Comparison of ENCODE assay signal across 18 cellular contexts in the genomic region with DNA sequence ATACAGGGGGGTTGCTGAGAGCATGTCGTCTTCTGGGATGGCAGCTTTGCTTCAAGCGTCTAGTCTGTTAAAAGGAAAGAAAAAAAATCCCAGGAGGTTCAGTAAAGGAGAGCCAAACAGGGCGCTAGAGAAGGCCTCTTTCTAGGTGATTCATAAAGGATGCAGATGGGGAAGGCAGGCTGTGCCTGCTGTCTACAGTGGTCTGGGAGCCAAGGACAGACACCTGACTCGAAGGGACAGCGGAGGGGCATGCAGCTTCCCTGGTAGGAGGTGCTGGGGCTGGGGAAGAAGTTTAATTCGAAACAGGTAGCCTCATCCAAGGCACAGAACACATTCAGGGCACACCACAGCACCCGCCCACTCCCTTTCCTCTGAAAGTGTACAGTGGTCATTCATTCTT. TPM values are rescaled to one million over a fixed set of nuclear protein-coding genes. Genes with fewer than 3 reads are reported as not detected.
A peak's percentile ranks its signal among the peaks of the same experiment; 100 is the strongest.
DNase-seq lines count a peak whose midpoint lies in the region; ATAC-seq and TF ChIP-seq lines count a peak whose summit lies in the region.
"Had no signal": no experiment of that assay in that cellular context is flagged by ENCODE, and none has a peak within 500 bp of the region (broad histone marks: within the 10 kb centered on the region; RNA-seq: fewer than 3 reads in every experiment).

No MANE protein-coding gene starts in this region.

- POLR2A ChIA-PET in activated CD8-positive, alpha-beta T cell treated with anti-CD3 and anti-CD28 coated beads for 36 hours (lab: Charles Lee): interaction anchor here (0.7 to 1.8 kb wide), 2 partner anchors 28 to 48 kb away, joined by 3 read pairs; no protein-coding TSS in a partner anchor
- POLR2A ChIA-PET in activated CD8-positive, alpha-beta T cell treated with anti-CD3 and anti-CD28 coated beads, Interleukin-2, amount 10 ng/mL, durations not matched to agents 7 days and 5 days (lab: Charles Lee): no interaction called here

- peak; percentile 19 for ATAC-seq in activated CD8-positive, alpha-beta T cell treated with anti-CD3 and anti-CD28 coated beads for 36 hours
- no peak for ATAC-seq in activated CD8-positive, alpha-beta T cell treated with anti-CD3 and anti-CD28 coated beads, Interleukin-2, amount 10 ng/mL, durations not matched to agents 7 days and 5 days
- ATAC-seq in effector memory CD8-positive, alpha-beta T cell (replicated peaks): no peak
- ATAC-seq in GM18873 (IDR thresholded peaks at IDR 0.05; ENCODE audit: low FRiP score, unreplicated experiment): no peak
- no peak for ATAC-seq in GM18870 (IDR thresholded peaks at IDR 0.05; ENCODE audit: unreplicated experiment)

- H3K9me3 Mint-ChIP-seq in activated CD8-positive, alpha-beta T cell treated with anti-CD3 and anti-CD28 coated beads for 36 hours: no peaks in the 10 kb centered on the region
- no peaks in the 10 kb centered on the region for H3K9me3 Mint-ChIP-seq in activated CD8-positive, alpha-beta T cell treated with anti-CD3 and anti-CD28 coated beads, Interleukin-2, amount 10 ng/mL, durations not matched to agents 7 days and 5 days (ENCODE audit: insufficient read depth)
- H3K9me3 Mint-ChIP-seq in effector memory CD8-positive, alpha-beta T cell: no peaks in the 10 kb centered on the region
- H3K9me3 Mint-ChIP-seq in osteocyte (ENCODE audit: unreplicated experiment): no peaks in the 10 kb centered on the region
- H3K9me3 Mint-ChIP-seq: CD4-positive, alpha-beta T cell had no signal

- H3K36me3 Mint-ChIP-seq in activated CD8-positive, alpha-beta T cell treated with anti-CD3 and anti-CD28 coated beads for 36 hours (ENCODE audit: low read depth): peaks cover 28% of the 10 kb centered on the region
- peaks cover 31% of the 10 kb centered on the region for H3K36me3 Mint-ChIP-seq in activated CD8-positive, alpha-beta T cell treated with anti-CD3 and anti-CD28 coated beads, Interleukin-2, amount 10 ng/mL, durations not matched to agents 7 days and 5 days (ENCODE audit: low read depth)
- H3K36me3 Mint-ChIP-seq in effector memory CD8-positive, alpha-beta T cell (ENCODE audit: insufficient read depth): peaks cover 54% of the 10 kb centered on the region
- H3K36me3 Mint-ChIP-seq in osteocyte (ENCODE audit: unreplicated experiment): peaks cover 12% of the 10 kb centered on the region

- no peak overlapping the region for H3K27ac Mint-ChIP-seq in activated CD8-positive, alpha-beta T cell treated with anti-CD3 and anti-CD28 coated beads for 36 hours
- H3K27ac Mint-ChIP-seq in activated CD8-positive, alpha-beta T cell treated with anti-CD3 and anti-CD28 coated beads, Interleukin-2, amount 10 ng/mL, durations not matched to agents 7 days and 5 days: no peak overlapping the region
- H3K27ac Mint-ChIP-seq in effector memory CD8-positive, alpha-beta T cell: peak overlapping the region; percentile 51 to 79
- H3K27ac Mint-ChIP-seq in osteocyte (ENCODE audit: unreplicated experiment): peak overlapping the region; percentile 45
- H3K27ac Mint-ChIP-seq: B cell; CD4-positive, alpha-beta T cell had no signal

- no peak for TF ChIP-seq CTCF in activated CD8-positive, alpha-beta T cell treated with anti-CD3 and anti-CD28 coated beads for 36 hours (IDR thresholded peaks at IDR 0.05)
- no peak for TF ChIP-seq CTCF in osteocyte (IDR thresholded peaks at IDR 0.05)

- CTCF ChIA-PET in activated CD8-positive, alpha-beta T cell treated with anti-CD3 and anti-CD28 coated beads for 36 hours (lab: Charles Lee): no interaction called here
- CTCF ChIA-PET in activated CD8-positive, alpha-beta T cell treated with anti-CD3 and anti-CD28 coated beads, Interleukin-2, amount 10 ng/mL, durations not matched to agents 7 days and 5 days (lab: Charles Lee): no interaction called here

- no peaks in the 10 kb centered on the region for H3K27me3 Mint-ChIP-seq in activated CD8-positive, alpha-beta T cell treated with anti-CD3 and anti-CD28 coated beads for 36 hours
- no peaks in the 10 kb centered on the region for H3K27me3 Mint-ChIP-seq in activated CD8-positive, alpha-beta T cell treated with anti-CD3 and anti-CD28 coated beads, Interleukin-2, amount 10 ng/mL, durations not matched to agents 7 days and 5 days (ENCODE audit: low read depth)
- H3K27me3 Mint-ChIP-seq in effector memory CD8-positive, alpha-beta T cell: no peaks in the 10 kb centered on the region
- no peaks in the 10 kb centered on the region for H3K27me3 Mint-ChIP-seq in osteocyte (ENCODE audit: unreplicated experiment)
- H3K27me3 Mint-ChIP-seq: B cell; CD4-positive, alpha-beta T cell had no signal

- H3K36me3 ChIP-seq in H7 (replicated peaks; ENCODE audit: control insufficient read depth, insufficient read depth, low read length): peaks cover 26% of the 10 kb centered on the region

- no peak overlapping the region for H3K4me3 ChIP-seq in H7 (ENCODE audit: insufficient read depth, low read depth, low read length)

- peaks cover 6% of the 10 kb centered on the region; the same call in 1 of the 2 replicates for H3K27me3 ChIP-seq in H7 (ENCODE audit: control insufficient read depth, insufficient read depth, low read length)

- peaks cover 49% of the 10 kb centered on the region for H3K4me1 Mint-ChIP-seq in activated CD8-positive, alpha-beta T cell treated with anti-CD3 and anti-CD28 coated beads for 36 hours (ENCODE audit: low read depth)
- H3K4me1 Mint-ChIP-seq in activated CD8-positive, alpha-beta T cell treated with anti-CD3 and anti-CD28 coated beads, Interleukin-2, amount 10 ng/mL, durations not matched to agents 7 days and 5 days (ENCODE audit: low read depth): peaks cover 24% of the 10 kb centered on the region
- H3K4me1 Mint-ChIP-seq in effector memory CD8-positive, alpha-beta T cell (ENCODE audit: low read depth in 2 of 2): peaks cover 10 to 12% of the 10 kb centered on the region in 2 donors
- H3K4me1 Mint-ChIP-seq in osteocyte (ENCODE audit: unreplicated experiment): peaks cover 26% of the 10 kb centered on the region

- intact Hi-C loops in activated CD8-positive, alpha-beta T cell treated with anti-CD3 and anti-CD28 coated beads for 36 hours (cut with micrococcal nuclease): no loop called here

- H3K4me3 Mint-ChIP-seq in activated CD8-positive, alpha-beta T cell treated with anti-CD3 and anti-CD28 coated beads for 36 hours: no peak overlapping the region
- no peak overlapping the region for H3K4me3 Mint-ChIP-seq in activated CD8-positive, alpha-beta T cell treated with anti-CD3 and anti-CD28 coated beads, Interleukin-2, amount 10 ng/mL, durations not matched to agents 7 days and 5 days
- no peak overlapping the region for H3K4me3 Mint-ChIP-seq in effector memory CD8-positive, alpha-beta T cell
- no peak overlapping the region for H3K4me3 Mint-ChIP-seq in osteocyte (ENCODE audit: unreplicated experiment)
- H3K4me3 Mint-ChIP-seq: B cell; CD4-positive, alpha-beta T cell had no signal

- no peak for DNase-seq in activated CD8-positive, alpha-beta T cell treated with anti-CD3 and anti-CD28 coated beads for 36 hours
- DNase-seq in activated CD8-positive, alpha-beta T cell treated with anti-CD3 and anti-CD28 coated beads, Interleukin-2, amount 10 ng/mL, durations not matched to agents 7 days and 5 days: no peak
- DNase-seq in H7 (peak; percentile 43), osteocyte (ENCODE audit: extremely low spot score, unreplicated experiment) (no peak)
- DNase-seq in effector memory CD8-positive, alpha-beta T cell: no peak
- DNase-seq: CD4-positive, alpha-beta T cell; DMS153; GDM1; Karpas-422; NCI-H1417 treated with DMSO at 0.1 percent for 48 hours; NCI-H187 treated with DMSO at 0.1 percent for 48 hours; NCI-H2227 treated with DMSO at 0.1 percent for 48 hours; NCI-H510A treated with DMSO at 0.1 percent for 48 hours; NCI-H774; SHP77 had no signal

RNA-seq across cellular contexts. Expression of a gene that starts 19.9 kb away (rescaled TPM):
- 10 to 100 TPM; 38.3 to 39.6 TPM for total RNA-seq in activated CD8-positive, alpha-beta T cell treated with anti-CD3 and anti-CD28 coated beads for 36 hours
- 10 to 100 TPM; 41.5 to 45.5 TPM for total RNA-seq in activated CD8-positive, alpha-beta T cell treated with anti-CD3 and anti-CD28 coated beads, Interleukin-2, amount 10 ng/mL, durations not matched to agents 7 days and 5 days
- 32.5 and 51.0 TPM in 2 replicates for total RNA-seq in H7 (2014; rRNA removed; shearing (Covaris generic))
- total RNA-seq in osteocyte: 24.1 and 24.8 TPM in 2 replicates

Comparison
In these comparisons a context has a peak if more than half of its experiments do, and no peak if none do; other contexts are left out.
1. H3K27ac Mint-ChIP-seq: peak in effector memory CD8-positive, alpha-beta T cell (2 of 2) and osteocyte (single experiment); none in activated CD8-positive, alpha-beta T cell treated with anti-CD3 and anti-CD28 coated beads for 36 hours (single experiment) and activated CD8-positive, alpha-beta T cell treated with anti-CD3 and anti-CD28 coated beads, Interleukin-2, amount 10 ng/mL, durations not matched to agents 7 days and 5 days (single experiment).